Comparison of ENCODE assay signal across 29 cellular contexts in the genomic region with DNA sequence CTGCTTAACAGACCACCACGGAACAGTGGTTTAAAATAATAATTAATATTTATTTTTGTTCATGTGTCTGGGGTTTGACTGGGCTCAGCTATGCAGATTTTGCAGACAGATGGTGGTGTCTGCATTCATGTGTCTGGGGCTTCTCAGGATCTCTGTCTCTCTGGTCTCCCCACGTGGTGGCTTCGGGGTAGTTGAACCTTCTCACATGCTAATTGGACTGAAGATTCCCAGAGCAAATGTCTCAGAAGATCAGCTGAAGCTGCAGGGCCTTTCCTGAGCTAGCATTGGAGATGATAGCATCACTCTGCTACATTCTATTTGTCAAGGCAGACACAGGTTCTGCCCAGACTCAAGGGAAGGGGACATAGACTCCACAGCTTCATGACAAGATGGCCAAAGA.
"Had no signal": no experiment of that assay in that cellular context is flagged by ENCODE, and none has a peak within 500 bp of the region (broad histone marks: within the 10 kb centered on the region; RNA-seq: fewer than 3 reads in every experiment).

No MANE protein-coding gene starts in this region.

- H3K4me1 ChIP-seq: ascending aorta had no signal

- DNase-seq: activated B cell treated with CpG ODN at 0.5 μM for 24 hours; activated CD4-positive, alpha-beta memory T cell treated with anti-CD3 and anti-CD28 coated beads, Interleukin-2, amount 10 ng/mL, durations not matched to agents 7 days and 5 days; activated CD4-positive, alpha-beta T cell treated with anti-CD3 and anti-CD28 coated beads for 36 hours; activated CD4-positive, alpha-beta T cell treated with anti-CD3 and anti-CD28 coated beads for 48 hours; activated CD4-positive, alpha-beta T cell treated with anti-CD3 and anti-CD28 coated beads, Interleukin-2, amount 10 ng/mL, durations not matched to agents 7 days and 5 days; activated CD4-positive, alpha-beta T cell treated with anti-CD3 and anti-CD28 coated beads, Interleukin-2, amount 50 U/mL, for 48 hours; activated CD4-positive, CD25-positive, alpha-beta regulatory T cell treated with anti-CD3 and anti-CD28 coated beads, Interleukin-2, amount 50 U/mL, for 72 hours; activated CD8-positive, alpha-beta memory T cell treated with anti-CD3 and anti-CD28 coated beads for 24 hours; activated CD8-positive, alpha-beta memory T cell treated with anti-CD3 and anti-CD28 coated beads, Interleukin-2, amount 10 ng/mL, durations not matched to agents 7 days and 5 days; activated CD8-positive, alpha-beta memory T cell treated with anti-CD3 and anti-CD28 coated beads, Interleukin-2, amount 50 U/mL, for 48 hours; activated CD8-positive, alpha-beta T cell treated with anti-CD3 and anti-CD28 coated beads, Interleukin-2, amount 10 ng/mL, durations not matched to agents 7 days and 5 days; activated effector memory CD4-positive, alpha-beta T cell treated with Interleukin-2 at 50 U/mL for 16 hours; activated gamma-delta T cell; activated naive CD4-positive, alpha-beta T cell treated with anti-CD3 and anti-CD28 coated beads, Interleukin-2, amount 10 ng/mL, durations not matched to agents 7 days and 5 days; activated naive CD4-positive, alpha-beta T cell treated with Interleukin-2 at 50 U/mL for 16 hours; activated naive CD8-positive, alpha-beta T cell treated with anti-CD3 and anti-CD28 coated beads, Interleukin-2, amount 10 ng/mL, durations not matched to agents 7 days and 5 days; activated naive CD8-positive, alpha-beta T cell treated with anti-CD3 and anti-CD28 coated beads, Interleukin-2, amount 50 U/mL, for 24 hours; activated T-cell treated with anti-CD3 and anti-CD28 coated beads, Interleukin-2, amount 50 U/mL, for 24 hours; activated T-cell treated with anti-CD3 and anti-CD28 coated beads, Interleukin-2, amount 50 U/mL, for 48 hours; amygdala; anterior cingulate cortex; caudate nucleus; cerebellar nuclear complex; T-helper 1 cell; T-helper 2 cell; T-helper 9 cell had no signal

- ATAC-seq: activated CD4-positive, alpha-beta T cell treated with anti-CD3 and anti-CD28 coated beads for 36 hours; activated CD8-positive, alpha-beta memory T cell treated with anti-CD3 and anti-CD28 coated beads, Interleukin-2, amount 10 ng/mL, durations not matched to agents 7 days and 5 days; activated CD8-positive, alpha-beta T cell treated with anti-CD3 and anti-CD28 coated beads, Interleukin-2, amount 10 ng/mL, durations not matched to agents 7 days and 5 days; activated naive CD8-positive, alpha-beta T cell treated with anti-CD3 and anti-CD28 coated beads, Interleukin-2, amount 50 U/mL, for 24 hours had no signal

- H3K27ac ChIP-seq: ascending aorta, cardiac muscle cell, VCaP had no signal

- H3K27me3 ChIP-seq: ascending aorta, cardiac muscle cell had no signal

- H3K4me3 ChIP-seq: ascending aorta, cardiac muscle cell had no signal

- H3K36me3 ChIP-seq: ascending aorta, cardiac muscle cell had no signal
